In genomic region chrX:48782795-48783194, GRCh38 we compare ENCODE assay signal across 1 cellular context.
A peak's percentile ranks its signal among the peaks of the same experiment; 100 is the strongest.
TF ChIP-seq lines count a peak whose summit lies in the region.

No MANE protein-coding gene starts in this region.

TF ChIP-seq in K562, 482 proteins besides CTCF, POLR2A, EP300 and RAD21 (continued from another document and continues in another):
- peak; percentile 96 for TF ChIP-seq TFAP4 (CRISPR knock-in tag; IDR thresholded peaks at IDR 0.05; ENCODE audit: borderline replicate concordance)
- TF ChIP-seq ELK1 (CRISPR knock-in tag; IDR thresholded peaks at IDR 0.05) = no peak
- TF ChIP-seq HES1 (IDR thresholded peaks at IDR 0.05; ENCODE audit: low read depth) = peak; percentile 87
- TF ChIP-seq PBX2 (CRISPR knock-in tag; IDR thresholded peaks at IDR 0.05; ENCODE audit: low read depth) = no peak
- TF ChIP-seq PBX2 (tag; conservative IDR thresholded peaks at IDR 0.05; ENCODE audit: low read depth) = 0 out of 2 replicates have a peak, but pooled peaks have one; percentile 19
- no peak for TF ChIP-seq STAT6 (CRISPR knock-in tag; IDR thresholded peaks at IDR 0.05)
- TF ChIP-seq PHF8 (IDR thresholded peaks at IDR 0.05; ENCODE audit: borderline replicate concordance, low read length) = no peak
- no peak for TF ChIP-seq PCBP2 (IDR thresholded peaks at IDR 0.05; ENCODE audit: low read depth, low read length, poor library complexity, severe bottlenecking)
- TF ChIP-seq MED1 (CRISPR knock-in tag; IDR thresholded peaks at IDR 0.05; ENCODE audit: borderline replicate concordance) = no peak
- TF ChIP-seq USF1 (CRISPR knock-in tag; IDR thresholded peaks at IDR 0.05) = no peak
- peak; percentile 64; the same call in 1 of the 2 replicates for TF ChIP-seq ETS1 (conservative IDR thresholded peaks at IDR 0.05; ENCODE audit: control insufficient read depth, low read depth, low read length)
- no peak for TF ChIP-seq GTF2F1 (IDR thresholded peaks at IDR 0.05; ENCODE audit: low read depth, low read length)
- no peak for TF ChIP-seq IRF9 (tag; IDR thresholded peaks at IDR 0.05)
- TF ChIP-seq HMGXB4 (CRISPR knock-in tag; IDR thresholded peaks at IDR 0.05) = no peak
- no peak for TF ChIP-seq JUN (IDR thresholded peaks at IDR 0.05; ENCODE audit: borderline replicate concordance, low read depth, low read length)
- no peak for TF ChIP-seq JUN (CRISPR knock-in tag; IDR thresholded peaks at IDR 0.05; ENCODE audit: borderline replicate concordance)
- no peak for TF ChIP-seq ZNF699 (CRISPR knock-in tag; IDR thresholded peaks at IDR 0.05; ENCODE audit: insufficient replicate concordance)
- no peak for TF ChIP-seq CREB3 (tag; conservative IDR thresholded peaks at IDR 0.05; ENCODE audit: low read depth)
- TF ChIP-seq ZNF511 (CRISPR knock-in tag; IDR thresholded peaks at IDR 0.05) = no peak
- TF ChIP-seq ZNF318 (IDR thresholded peaks at IDR 0.05; ENCODE audit: borderline replicate concordance in 1 of 2, low read depth in 1 of 2) = peak in 1 of 2 experiments; percentile 22; a peak in 1 of 4 replicates
- TF ChIP-seq ZNF384 (IDR thresholded peaks at IDR 0.05; ENCODE audit: low read depth, low read length) = peak; percentile 37; the same call in 1 of the 2 replicates
- no peak for TF ChIP-seq SREBF1 (IDR thresholded peaks at IDR 0.05; ENCODE audit: borderline replicate concordance, low read depth, low read length)
- no peak for TF ChIP-seq ZBTB26 (CRISPR knock-in tag; IDR thresholded peaks at IDR 0.05)
